In the genomic region with DNA sequence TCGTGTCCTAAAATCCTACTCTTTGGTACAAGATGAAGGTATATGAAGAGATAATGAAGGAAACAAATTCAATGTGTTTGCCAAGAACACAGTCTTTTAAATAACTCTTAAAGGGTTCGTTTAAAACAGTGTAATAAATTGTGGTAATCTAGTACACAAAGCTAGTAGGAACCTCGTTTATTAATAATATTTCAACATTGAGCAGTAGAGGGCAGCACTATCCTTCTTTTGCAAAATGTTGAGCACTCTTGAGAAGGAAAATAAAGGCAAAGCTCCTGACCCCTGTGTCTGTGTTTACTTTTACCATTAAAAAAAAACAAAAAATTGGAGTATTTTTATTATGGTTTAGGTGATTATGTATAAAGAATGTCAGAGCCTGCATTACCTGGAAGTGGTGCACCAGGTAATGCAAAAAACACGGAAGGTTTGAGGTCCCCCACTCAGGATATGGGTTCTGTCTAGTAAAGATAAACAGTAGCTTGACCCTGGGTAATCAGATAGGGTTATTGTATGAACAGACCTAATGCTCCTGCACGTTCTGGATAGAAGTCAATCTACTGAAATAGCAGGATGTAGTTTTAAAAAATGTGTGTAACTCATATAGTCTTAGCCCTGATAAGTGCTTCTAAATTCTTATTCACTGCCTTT, we compare ENCODE assay signal across 8 cellular contexts. TPM values are rescaled to one million over a fixed set of nuclear protein-coding genes. Genes with fewer than 3 reads are reported as not detected.
A peak's percentile ranks its signal among the peaks of the same experiment; 100 is the strongest.
DNase-seq lines count a peak whose midpoint lies in the region; ATAC-seq, FAIRE-seq and TF ChIP-seq lines count a peak whose summit lies in the region.

No MANE protein-coding gene starts in this region.

- no peak overlapping the region for H3K4me3 ChIP-seq in astrocyte (ENCODE audit: insufficient read depth, low read depth, low read length)

- peaks cover 9% of the 10 kb centered on the region for H3K36me3 Mint-ChIP-seq in CD4-positive, alpha-beta T cell (ENCODE audit: low read depth)
- no peaks in the 10 kb centered on the region for H3K36me3 Mint-ChIP-seq in astrocyte (ENCODE audit: low read depth, unreplicated experiment)
- peaks cover 4% of the 10 kb centered on the region for H3K36me3 Mint-ChIP-seq in type B pancreatic cell

- no peaks in the 10 kb centered on the region for H3K36me3 ChIP-seq in astrocyte (ENCODE audit: insufficient read depth, low read length)

- intact Hi-C loops in CD4-positive, alpha-beta T cell (cut with DNase I, micrococcal nuclease) = loop anchor here (1.0 to 10.0 kb wide), 6 partner anchors 176 to 1301 kb away; partner anchors contain the start of gene R3HCC1L (in 1 of the 2)

- H3K27me3 Mint-ChIP-seq in CD4-positive, alpha-beta T cell = no peaks in the 10 kb centered on the region
- H3K27me3 Mint-ChIP-seq in astrocyte (ENCODE audit: low read depth, unreplicated experiment) (no peaks in the 10 kb centered on the region), type B pancreatic cell (no peaks in the 10 kb centered on the region)

- peak overlapping the region; percentile 0 for H3K4me3 Mint-ChIP-seq in CD4-positive, alpha-beta T cell
- H3K4me3 Mint-ChIP-seq in astrocyte (ENCODE audit: unreplicated experiment) (no peak overlapping the region), type B pancreatic cell (no peak overlapping the region)

- POLR2A ChIA-PET in CD4-positive, alpha-beta T cell (lab: Charles Lee) = interaction anchor here (0.8 to 1.8 kb wide), 2 partner anchors 184 to 296 kb away, joined by 4 to 7 read pairs; partner anchors contain the start of genes COX15, CUTC and SLC25A28

- peak; percentile 61 for ATAC-seq in CD4-positive, alpha-beta T cell (ENCODE audit: poor library complexity)
- ATAC-seq in GM21619 (IDR thresholded peaks at IDR 0.05; ENCODE audit: unreplicated experiment) (peak; percentile 51), HG02840 (IDR thresholded peaks at IDR 0.05; ENCODE audit: low FRiP score, unreplicated experiment) (no peak)

- no peaks in the 10 kb centered on the region for H3K9me3 Mint-ChIP-seq in CD4-positive, alpha-beta T cell
- H3K9me3 Mint-ChIP-seq in astrocyte (ENCODE audit: unreplicated experiment) (no peaks in the 10 kb centered on the region), type B pancreatic cell (no peaks in the 10 kb centered on the region)

- no peak overlapping the region for H2AFZ ChIP-seq in astrocyte (ENCODE audit: low read depth, low read length)

- H3K4me1 Mint-ChIP-seq in CD4-positive, alpha-beta T cell (ENCODE audit: low read depth) = peaks cover 38% of the 10 kb centered on the region
- no peaks in the 10 kb centered on the region for H3K4me1 Mint-ChIP-seq in astrocyte (ENCODE audit: low read depth, unreplicated experiment)
- H3K4me1 Mint-ChIP-seq in type B pancreatic cell (ENCODE audit: unreplicated experiment) = peaks cover 21% of the 10 kb centered on the region

- peaks cover 4% of the 10 kb centered on the region for H3K4me1 ChIP-seq in astrocyte (ENCODE audit: insufficient read depth, low read length)

- DNase-seq in CD4-positive, alpha-beta T cell = no peak
- DNase-seq in NCI-H2196 (lab: John Stamatoyannopoulos, UW; ENCODE audit: unreplicated experiment) (peak; percentile 49), astrocyte (ENCODE audit: low read depth) (no peak), kidney tubule cell (ENCODE audit: low spot score) (peak; percentile 57), type B pancreatic cell (ENCODE audit: extremely low spot score, unreplicated experiment) (no peak), activated T-cell treated with anti-CD3 and anti-CD28 coated beads for 4 hours (no peak)

- H3K79me2 ChIP-seq in astrocyte (ENCODE audit: insufficient read depth, low read length) = peaks cover 16% of the 10 kb centered on the region

- no peak overlapping the region for H3K4me2 ChIP-seq in astrocyte (ENCODE audit: low read length)

- no peaks in the 10 kb centered on the region for H3K9me3 ChIP-seq in CD4-positive, alpha-beta T cell (ENCODE audit: control insufficient read depth, low read length)
- H3K9me3 ChIP-seq in astrocyte (ENCODE audit: insufficient read depth, low read depth, low read length) = no peaks in the 10 kb centered on the region

- no peak overlapping the region for H3K9ac ChIP-seq in astrocyte (ENCODE audit: low read length)

- H3K27ac ChIP-seq in CD4-positive, alpha-beta T cell (ENCODE audit: low read depth, low read length) = no peak overlapping the region
- no peak overlapping the region for H3K27ac ChIP-seq in astrocyte (ENCODE audit: low read depth, low read length)

- peaks cover 4% of the 10 kb centered on the region for H4K20me1 ChIP-seq in astrocyte (ENCODE audit: insufficient read depth, low read length)

- no peaks in the 10 kb centered on the region for H3K27me3 ChIP-seq in CD4-positive, alpha-beta T cell (ENCODE audit: control insufficient read depth, insufficient read depth, low read length)
- no peaks in the 10 kb centered on the region for H3K27me3 ChIP-seq in astrocyte (ENCODE audit: insufficient read depth, low read length)

- FAIRE-seq in astrocyte (lab: Jason Lieb, UNC) = peak; percentile 34

- no peak overlapping the region for H3K27ac Mint-ChIP-seq in CD4-positive, alpha-beta T cell
- H3K27ac Mint-ChIP-seq in astrocyte (ENCODE audit: unreplicated experiment) (no peak overlapping the region), type B pancreatic cell (no peak overlapping the region)

- TF ChIP-seq CTCF in CD4-positive, alpha-beta T cell (IDR thresholded peaks at IDR 0.05) = peak; percentile 78
- peak; percentile 61 for TF ChIP-seq CTCF in astrocyte (IDR thresholded peaks at IDR 0.05; ENCODE audit: insufficient read depth, low read depth, low read length)
- peak; percentile 79 for TF ChIP-seq CTCF in type B pancreatic cell (conservative IDR thresholded peaks at IDR 0.05)

- CTCF ChIA-PET in CD4-positive, alpha-beta T cell (lab: Charles Lee) = interaction anchor here (0.6 to 1.7 kb wide), 14 partner anchors 9 to 296 kb away, joined by 3 to 7 read pairs (median 4); partner anchors contain the start of genes COX15 and CUTC

RNA-seq across cellular contexts. Expression of gene GOT1, which starts 5.7 kb away (rescaled TPM):
- total RNA-seq in CD4-positive, alpha-beta T cell = 1 to 10 TPM; 3.5 to 5.7 TPM
- total RNA-seq in astrocyte (46.8 and 47.4 TPM in 2 replicates), type B pancreatic cell (ENCODE audit: low replicate concordance) (50.9 and 57.6 TPM in 2 replicates)

Comparison
In these comparisons a context has a peak if more than half of its experiments do, and no peak if none do; other contexts are left out.
1. DNase-seq: peak in NCI-H2196 (single experiment) and kidney tubule cell (single experiment); none in CD4-positive, alpha-beta T cell (0 of 10), astrocyte (single experiment), type B pancreatic cell (single experiment) and activated T-cell treated with anti-CD3 and anti-CD28 coated beads for 4 hours (single experiment).
2. Peak in every context shown above with its lines, with median percentiles within 50 percentile points of each other: CTCF ChIP-seq.